Comparison of ENCODE assay signal across 4 cellular contexts in the genomic region with DNA sequence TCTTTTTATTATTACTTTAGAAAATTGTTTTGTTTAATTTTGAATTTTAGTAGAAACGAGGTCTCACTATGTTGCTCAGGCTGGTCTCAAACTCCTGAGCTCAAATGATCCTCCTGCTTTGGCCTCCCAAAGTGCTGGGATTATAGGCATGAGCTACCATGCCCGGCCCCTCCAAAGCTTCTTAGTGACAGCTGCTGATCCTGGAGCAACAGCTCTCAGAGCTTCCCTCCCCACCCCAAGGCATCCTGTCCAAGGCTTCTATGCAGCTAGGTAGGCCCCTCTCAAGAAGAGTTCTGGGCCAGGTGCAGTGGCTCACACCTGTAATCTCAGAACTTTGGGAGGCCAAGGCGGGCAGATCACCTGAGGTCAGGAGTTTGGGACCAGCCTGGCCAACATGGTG. TPM values are rescaled to one million over a fixed set of nuclear protein-coding genes. Genes with fewer than 3 reads are reported as not detected.
"Had no signal": no experiment of that assay in that cellular context is flagged by ENCODE, and none has a peak within 500 bp of the region (broad histone marks: within the 10 kb centered on the region; RNA-seq: fewer than 3 reads in every experiment).

No MANE protein-coding gene starts in this region.

RNA-seq across cellular contexts. Expression of a gene that starts 32.3 kb away (rescaled TPM):
- total RNA-seq: ascending aorta, astrocyte, bronchial epithelial cell, chondrocyte had no signal
